1 cellular context compared by ENCODE assay signal in genomic region chr17:77881545-77881944, GRCh38.
TF ChIP-seq lines count a peak whose summit lies in the region.

No MANE protein-coding gene starts in this region.

TF ChIP-seq in K562, 482 proteins besides CTCF, POLR2A, EP300 and RAD21 (continued from another document):
- 0 out of 2 replicates have a peak, but pooled peaks have one; percentile 22 for TF ChIP-seq MGA (IDR thresholded peaks at IDR 0.05)
- no peak for TF ChIP-seq CEBPG (CRISPR knock-in tag; IDR thresholded peaks at IDR 0.05)
- TF ChIP-seq CEBPG (tag; conservative IDR thresholded peaks at IDR 0.05 in 1 of 2, IDR thresholded peaks at IDR 0.05 in 1 of 2), result 0 out of 4 replicates have a peak, but pooled peaks of 1 of the 2 experiments have one; percentile 27
- no peak for TF ChIP-seq ZEB2 (IDR thresholded peaks at IDR 0.05)
- no peak for TF ChIP-seq TRIM28 (IDR thresholded peaks at IDR 0.05)
- TF ChIP-seq, protein P1, sequence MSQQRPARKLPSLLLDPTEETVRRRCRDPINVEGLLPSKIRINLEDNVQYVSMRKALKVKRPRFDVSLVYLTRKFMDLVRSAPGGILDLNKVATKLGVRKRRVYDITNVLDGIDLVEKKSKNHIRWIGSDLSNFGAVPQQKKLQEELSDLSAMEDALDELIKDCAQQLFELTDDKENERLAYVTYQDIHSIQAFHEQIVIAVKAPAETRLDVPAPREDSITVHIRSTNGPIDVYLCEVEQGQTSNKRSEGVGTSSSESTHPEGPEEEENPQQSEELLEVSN (IDR thresholded peaks at IDR 0.05; ENCODE audit: borderline replicate concordance in 1 of 2, extremely low read depth in 1 of 2, insufficient read depth in 1 of 2, insufficient read length in 1 of 2, low read depth in 1 of 2, low read length in 1 of 2, poor library complexity in 1 of 2, severe bottlenecking in 1 of 2), result no peak
- no peak for TF ChIP-seq HOXB6 (CRISPR knock-in tag; IDR thresholded peaks at IDR 0.05; ENCODE audit: borderline replicate concordance)
- TF ChIP-seq, protein P2, sequence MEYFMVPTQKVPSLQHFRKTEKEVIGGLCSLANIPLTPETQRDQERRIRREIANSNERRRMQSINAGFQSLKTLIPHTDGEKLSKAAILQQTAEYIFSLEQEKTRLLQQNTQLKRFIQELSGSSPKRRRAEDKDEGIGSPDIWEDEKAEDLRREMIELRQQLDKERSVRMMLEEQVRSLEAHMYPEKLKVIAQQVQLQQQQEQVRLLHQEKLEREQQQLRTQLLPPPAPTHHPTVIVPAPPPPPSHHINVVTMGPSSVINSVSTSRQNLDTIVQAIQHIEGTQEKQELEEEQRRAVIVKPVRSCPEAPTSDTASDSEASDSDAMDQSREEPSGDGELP (CRISPR knock-in tag; IDR thresholded peaks at IDR 0.05; ENCODE audit: borderline replicate concordance), result peak; percentile 73; the same call in 1 of the 2 replicates
- TF ChIP-seq RCOR1 (IDR thresholded peaks at IDR 0.05; ENCODE audit: borderline replicate concordance in 1 of 2, low read depth in 2 of 2, low read length in 2 of 2), result 0 out of 4 replicates have a peak, but pooled peaks of 1 of the 2 experiments have one; percentile 20
- TF ChIP-seq FOXP4 (CRISPR knock-in tag; IDR thresholded peaks at IDR 0.05; ENCODE audit: borderline replicate concordance), result no peak
- peak; percentile 92 for TF ChIP-seq ZNF766 (CRISPR knock-in tag; conservative IDR thresholded peaks at IDR 0.05)
- TF ChIP-seq ZNF639 (CRISPR knock-in tag; conservative IDR thresholded peaks at IDR 0.05 in 1 of 2, IDR thresholded peaks at IDR 0.05 in 1 of 2), result 0 out of 4 replicates have a peak, but pooled peaks of 1 of the 2 experiments have one; percentile 24
- no peak for TF ChIP-seq TGIF2 (CRISPR knock-in tag; IDR thresholded peaks at IDR 0.05)
- TF ChIP-seq, protein P3, sequence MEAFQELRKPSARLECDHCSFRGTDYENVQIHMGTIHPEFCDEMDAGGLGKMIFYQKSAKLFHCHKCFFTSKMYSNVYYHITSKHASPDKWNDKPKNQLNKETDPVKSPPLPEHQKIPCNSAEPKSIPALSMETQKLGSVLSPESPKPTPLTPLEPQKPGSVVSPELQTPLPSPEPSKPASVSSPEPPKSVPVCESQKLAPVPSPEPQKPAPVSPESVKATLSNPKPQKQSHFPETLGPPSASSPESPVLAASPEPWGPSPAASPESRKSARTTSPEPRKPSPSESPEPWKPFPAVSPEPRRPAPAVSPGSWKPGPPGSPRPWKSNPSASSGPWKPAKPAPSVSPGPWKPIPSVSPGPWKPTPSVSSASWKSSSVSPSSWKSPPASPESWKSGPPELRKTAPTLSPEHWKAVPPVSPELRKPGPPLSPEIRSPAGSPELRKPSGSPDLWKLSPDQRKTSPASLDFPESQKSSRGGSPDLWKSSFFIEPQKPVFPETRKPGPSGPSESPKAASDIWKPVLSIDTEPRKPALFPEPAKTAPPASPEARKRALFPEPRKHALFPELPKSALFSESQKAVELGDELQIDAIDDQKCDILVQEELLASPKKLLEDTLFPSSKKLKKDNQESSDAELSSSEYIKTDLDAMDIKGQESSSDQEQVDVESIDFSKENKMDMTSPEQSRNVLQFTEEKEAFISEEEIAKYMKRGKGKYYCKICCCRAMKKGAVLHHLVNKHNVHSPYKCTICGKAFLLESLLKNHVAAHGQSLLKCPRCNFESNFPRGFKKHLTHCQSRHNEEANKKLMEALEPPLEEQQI (IDR thresholded peaks at IDR 0.05), result no peak
- no peak for TF ChIP-seq GABPB2 (CRISPR knock-in tag; conservative IDR thresholded peaks at IDR 0.05)
- no peak for TF ChIP-seq ZNF174 (CRISPR knock-in tag; IDR thresholded peaks at IDR 0.05)
- TF ChIP-seq ELK1 (CRISPR knock-in tag; IDR thresholded peaks at IDR 0.05), result no peak
- TF ChIP-seq GMEB1 (CRISPR knock-in tag; IDR thresholded peaks at IDR 0.05), result no peak
